In the genomic region with DNA sequence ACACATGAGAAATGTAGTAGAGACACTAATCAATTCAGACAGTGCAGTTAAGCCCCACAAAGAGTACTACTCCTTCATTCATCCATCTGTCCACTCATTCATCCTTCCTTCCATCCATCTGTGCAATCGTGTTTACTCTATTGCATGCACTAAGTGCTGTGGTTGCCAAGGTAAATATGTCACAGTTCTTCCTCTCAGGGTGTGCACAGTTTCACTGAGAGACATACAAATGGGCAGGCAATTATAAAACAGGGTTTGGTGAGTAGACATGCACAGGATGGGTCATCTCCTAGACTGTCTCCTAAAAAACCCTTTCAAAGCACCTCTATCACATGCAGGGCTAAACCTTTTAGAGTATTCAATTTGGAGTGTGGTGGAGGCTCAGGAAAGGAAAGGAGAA, we compare ENCODE assay signal across 7 cellular contexts.
DNase-seq lines count a peak whose midpoint lies in the region; ATAC-seq and TF ChIP-seq lines count a peak whose summit lies in the region.
"Not testable (repeated sequence)": the region's sequence is repeated elsewhere in the genome, so short reads cannot be mapped to it uniquely, and the experiment has no call there.

No MANE protein-coding gene starts in this region.

- H3K4me3 ChIP-seq in PC-3 (ENCODE audit: low read length); mammary epithelial cell (replicated peaks in 1 of 3; ENCODE audit: insufficient read depth in 1 of 3, low read depth in 2 of 3, low read length in 3 of 3); mucosa of descending colon: not testable (repeated sequence)

- H3K79me2 ChIP-seq in PC-3 (ENCODE audit: low read length); mammary epithelial cell (ENCODE audit: insufficient read depth, low read length): not testable (repeated sequence)

- 43% methylated on average over 1 of the region's 1 CpG for WGBS in mammary epithelial cell (ENCODE audit: low coverage, missing lambda C conversion rate)

- DNase-seq in DMS53 (lab: John Stamatoyannopoulos, UW): peak; percentile 90
- DNase-seq in NCI-H1092 (lab: John Stamatoyannopoulos, UW): peak; percentile 7
- DNase-seq in NCI-H69 (lab: John Stamatoyannopoulos, UW): peak; percentile 58
- DNase-seq in PC-3: peak; percentile 30
- not testable (repeated sequence) for DNase-seq in mammary epithelial cell, left colon, mucosa of descending colon

- H3K9me2 ChIP-seq in PC-3 (replicated peaks; ENCODE audit: low read length): not testable (repeated sequence)

- not testable (repeated sequence) for H3K4me1 ChIP-seq in PC-3 (ENCODE audit: insufficient read depth, low read length); mammary epithelial cell (ENCODE audit: insufficient read depth, low read length); mucosa of descending colon (ENCODE audit: low read depth)

- intact Hi-C loops in PC-3 (cut with micrococcal nuclease); mammary epithelial cell (cut with micrococcal nuclease); left colon (cut with DNase I, micrococcal nuclease); mucosa of descending colon (cut with DNase I, micrococcal nuclease): not testable (repeated sequence)

- in situ Hi-C loops in mammary epithelial cell (cut with MboI; ENCODE audit: low sequenced_read_pairs in 2 of 2): loop anchor here in 1 of 2 donors (25.0 kb wide), 1 partner anchor 99 kb away; no protein-coding TSS in a partner anchor

- H3K9me3 ChIP-seq in PC-3 (ENCODE audit: low read length); mammary epithelial cell (replicated peaks; ENCODE audit: insufficient read depth, low read length); mucosa of descending colon: not testable (repeated sequence)

- not testable (repeated sequence) for BruUV-seq in PC-3 (replicated peaks; lab: Mats Ljungman, UMichigan)
- TSS peak; percentile 84 for BruUV-seq in mammary epithelial cell (replicated peaks; lab: Mats Ljungman, UMichigan)

- CTCF ChIA-PET in PC-3 (lab: Charles Lee); mammary epithelial cell (lab: Charles Lee; ENCODE audit: low non-redundant PET): not testable (repeated sequence)

- not testable (repeated sequence) for H3K27me3 ChIP-seq in PC-3 (ENCODE audit: low read length); mammary epithelial cell (ENCODE audit: insufficient read depth, low read length)

- dilution Hi-C loops in mammary epithelial cell (cut with HindIII; ENCODE audit: low sequenced_read_pairs): not testable (repeated sequence)

- ATAC-seq in PC-3 (peak; percentile 88), left colon (peak; percentile 49), mucosa of descending colon (peak; percentile 54)

- H3K27ac ChIP-seq in PC-3 (ENCODE audit: low read length); mammary epithelial cell (ENCODE audit: insufficient read depth, low read depth, low read length): not testable (repeated sequence)

- POLR2A ChIA-PET in PC-3 (lab: Charles Lee; ENCODE audit: unreplicated experiment): not testable (repeated sequence)

- not testable (repeated sequence) for H2AFZ ChIP-seq in PC-3 (ENCODE audit: low read length); mammary epithelial cell (ENCODE audit: low read depth, low read length)

- not testable (repeated sequence) for H3F3A ChIP-seq in PC-3 (ENCODE audit: low read length, unreplicated experiment)

- H3K9ac ChIP-seq in PC-3 (ENCODE audit: low read length); mammary epithelial cell (ENCODE audit: insufficient read depth, low read length): not testable (repeated sequence)

- not testable (repeated sequence) for H4K20me1 ChIP-seq in PC-3 (ENCODE audit: low read length); mammary epithelial cell (ENCODE audit: insufficient read depth, low read length)

- not testable (repeated sequence) for H3K36me3 ChIP-seq in PC-3 (ENCODE audit: low read depth, low read length); mammary epithelial cell (ENCODE audit: insufficient read depth, low read length); mucosa of descending colon (ENCODE audit: low read depth)

- H3K4me2 ChIP-seq in PC-3 (ENCODE audit: low read length); mammary epithelial cell (ENCODE audit: insufficient read depth, low read depth, low read length): not testable (repeated sequence)

- not testable (repeated sequence) for TF ChIP-seq CTCF in PC-3 (conservative IDR thresholded peaks at IDR 0.05; ENCODE audit: low read depth, low read length); mammary epithelial cell (conservative IDR thresholded peaks at IDR 0.05 in 1 of 2, IDR thresholded peaks at IDR 0.05 in 1 of 2; ENCODE audit: extremely low read depth in 1 of 2, insufficient read depth in 1 of 2, low read depth in 1 of 2, low read length in 2 of 2); mucosa of descending colon (IDR thresholded peaks at IDR 0.05)
